20 cellular contexts compared by ENCODE assay signal in the genomic region with DNA sequence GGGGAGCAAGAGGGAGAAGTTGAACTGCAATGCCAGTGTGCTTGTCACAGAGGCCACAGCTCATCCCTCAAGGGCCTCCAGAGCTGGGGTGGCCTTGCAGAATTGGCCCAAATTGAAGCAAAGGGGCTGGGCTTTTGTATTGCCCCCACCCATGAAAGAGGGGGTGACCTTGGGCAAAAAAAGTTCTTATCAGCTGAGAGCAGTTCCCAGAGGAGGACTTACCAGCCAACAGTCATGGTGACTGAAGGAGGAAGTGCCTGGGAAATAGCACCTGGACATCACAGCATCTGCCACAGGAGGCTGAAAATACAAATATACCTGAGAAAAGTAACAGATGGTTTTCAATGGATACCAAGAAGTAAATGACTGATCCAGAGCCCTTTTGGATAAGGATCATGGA.
"Had no signal": no experiment of that assay in that cellular context is flagged by ENCODE, and none has a peak within 500 bp of the region (broad histone marks: within the 10 kb centered on the region; RNA-seq: fewer than 3 reads in every experiment).

No MANE protein-coding gene starts in this region.

- DNase-seq: activated CD4-positive, alpha-beta memory T cell treated with anti-CD3 and anti-CD28 coated beads for 36 hours; activated CD4-positive, alpha-beta T cell treated with anti-CD3 and anti-CD28 coated beads, Interleukin-2, amount 10 ng/mL, durations not matched to agents 24 days and 14 days; activated CD4-positive, CD25-positive, alpha-beta regulatory T cell treated with anti-CD3 and anti-CD28 coated beads, Interleukin-2, amount 50 U/mL, for 72 hours; activated CD8-positive, alpha-beta memory T cell treated with anti-CD3 and anti-CD28 coated beads, Interleukin-2, amount 50 U/mL, for 48 hours; activated gamma-delta T cell treated with Interleukin-2 at 50 U/mL for 16 hours; activated naive CD4-positive, alpha-beta T cell treated with anti-CD3 and anti-CD28 coated beads, Interleukin-2, amount 50 U/mL, for 16 hours; activated T-cell treated with anti-CD3 and anti-CD28 coated beads, Interleukin-2, amount 50 U/mL, for 24 hours; amniotic stem cell; central memory CD4-positive, alpha-beta T cell; endodermal cell; esophagus squamous epithelium; foreskin melanocyte; kidney glomerular epithelial cell; natural killer cell; posterior cingulate gyrus; stimulated activated CD4-positive, alpha-beta T cell treated with anti-CD3 and anti-CD28 coated beads, Interleukin-2, amount 100 ng/mL, for 48 hours; stimulated activated naive CD8-positive, alpha-beta T cell treated with anti-CD3 and anti-CD28 coated beads, Interleukin-15, Interleukin-2, amounts not matched to agents 100 U/mL and 50 U/mL, for 24 hours; T1000; testis had no signal

- FAIRE-seq: astrocyte had no signal
